1 cellular context compared by ENCODE assay signal in the genomic region with DNA sequence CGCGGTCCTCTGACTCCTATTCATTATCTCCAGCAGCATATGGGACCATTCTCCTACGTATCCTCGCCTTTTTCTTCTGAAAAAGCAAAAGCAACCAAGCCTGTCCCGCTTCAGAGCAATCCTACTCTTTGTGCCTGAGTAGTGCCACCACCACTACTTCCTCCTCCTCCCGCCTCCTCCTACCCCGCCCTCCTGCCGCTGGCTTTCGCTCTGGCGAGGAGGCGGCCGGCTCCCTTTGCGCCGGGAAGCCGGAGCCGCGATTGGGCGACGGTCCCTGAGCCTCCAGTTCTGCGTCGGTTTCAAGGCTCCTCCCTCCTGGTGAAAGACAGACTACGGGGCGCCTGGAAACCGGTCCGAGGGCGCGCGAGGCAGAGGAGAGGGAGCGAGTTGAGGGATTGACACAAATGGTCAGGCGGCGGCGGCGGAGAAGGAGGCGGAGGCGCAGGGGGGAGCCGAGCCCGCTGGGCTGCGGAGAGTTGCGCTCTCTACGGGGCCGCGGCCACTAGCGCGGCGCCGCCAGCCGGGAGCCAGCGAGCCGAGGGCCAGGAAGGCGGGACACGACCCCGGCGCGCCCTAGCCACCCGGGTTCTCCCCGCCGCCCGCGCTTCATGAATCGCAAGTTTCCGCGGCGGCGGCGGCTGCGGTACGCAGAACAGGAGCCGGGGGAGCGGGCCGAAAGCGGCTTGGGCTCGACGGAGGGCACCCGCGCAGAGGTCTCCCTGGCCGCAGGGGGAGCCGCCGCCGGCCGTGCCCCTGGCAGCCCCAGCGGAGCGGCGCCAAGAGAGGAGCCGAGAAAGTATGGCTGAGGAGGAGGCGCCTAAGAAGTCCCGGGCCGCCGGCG.
A peak's percentile ranks its signal among the peaks of the same experiment; 100 is the strongest.
TF ChIP-seq lines count a peak whose summit lies in the region.

A gene (plus strand): TSS at position 351 of the 841 bp plus-strand sequence. CDS start 448 bp downstream, at position 799.

TF ChIP-seq in HepG2, 621 proteins besides CTCF, POLR2A, EP300 and RAD21 (continued from another document and continues in another):
- TF ChIP-seq, protein P1, sequence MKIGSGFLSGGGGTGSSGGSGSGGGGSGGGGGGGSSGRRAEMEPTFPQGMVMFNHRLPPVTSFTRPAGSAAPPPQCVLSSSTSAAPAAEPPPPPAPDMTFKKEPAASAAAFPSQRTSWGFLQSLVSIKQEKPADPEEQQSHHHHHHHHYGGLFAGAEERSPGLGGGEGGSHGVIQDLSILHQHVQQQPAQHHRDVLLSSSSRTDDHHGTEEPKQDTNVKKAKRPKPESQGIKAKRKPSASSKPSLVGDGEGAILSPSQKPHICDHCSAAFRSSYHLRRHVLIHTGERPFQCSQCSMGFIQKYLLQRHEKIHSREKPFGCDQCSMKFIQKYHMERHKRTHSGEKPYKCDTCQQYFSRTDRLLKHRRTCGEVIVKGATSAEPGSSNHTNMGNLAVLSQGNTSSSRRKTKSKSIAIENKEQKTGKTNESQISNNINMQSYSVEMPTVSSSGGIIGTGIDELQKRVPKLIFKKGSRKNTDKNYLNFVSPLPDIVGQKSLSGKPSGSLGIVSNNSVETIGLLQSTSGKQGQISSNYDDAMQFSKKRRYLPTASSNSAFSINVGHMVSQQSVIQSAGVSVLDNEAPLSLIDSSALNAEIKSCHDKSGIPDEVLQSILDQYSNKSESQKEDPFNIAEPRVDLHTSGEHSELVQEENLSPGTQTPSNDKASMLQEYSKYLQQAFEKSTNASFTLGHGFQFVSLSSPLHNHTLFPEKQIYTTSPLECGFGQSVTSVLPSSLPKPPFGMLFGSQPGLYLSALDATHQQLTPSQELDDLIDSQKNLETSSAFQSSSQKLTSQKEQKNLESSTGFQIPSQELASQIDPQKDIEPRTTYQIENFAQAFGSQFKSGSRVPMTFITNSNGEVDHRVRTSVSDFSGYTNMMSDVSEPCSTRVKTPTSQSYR (CRISPR knock-in tag; IDR thresholded peaks at IDR 0.05; ENCODE audit: borderline replicate concordance), result 0 out of 2 replicates have a peak, but pooled peaks have one; percentile 14
- TF ChIP-seq KMT2A (CRISPR knock-in tag; IDR thresholded peaks at IDR 0.05), result no peak
- peak; percentile 84; the same call in 1 of the 2 replicates for TF ChIP-seq KDM3A (CRISPR knock-in tag; IDR thresholded peaks at IDR 0.05; ENCODE audit: low read depth)
- TF ChIP-seq JUN (CRISPR knock-in tag; IDR thresholded peaks at IDR 0.05), result no peak
- TF ChIP-seq TBX2 (CRISPR knock-in tag; IDR thresholded peaks at IDR 0.05; ENCODE audit: borderline replicate concordance), result peak; percentile 47; the same call in 1 of the 2 replicates
- TF ChIP-seq MYC (CRISPR knock-in tag; IDR thresholded peaks at IDR 0.05; ENCODE audit: borderline replicate concordance), result 0 out of 2 replicates have a peak, but pooled peaks have one; percentile 39
- TF ChIP-seq, protein P2, sequence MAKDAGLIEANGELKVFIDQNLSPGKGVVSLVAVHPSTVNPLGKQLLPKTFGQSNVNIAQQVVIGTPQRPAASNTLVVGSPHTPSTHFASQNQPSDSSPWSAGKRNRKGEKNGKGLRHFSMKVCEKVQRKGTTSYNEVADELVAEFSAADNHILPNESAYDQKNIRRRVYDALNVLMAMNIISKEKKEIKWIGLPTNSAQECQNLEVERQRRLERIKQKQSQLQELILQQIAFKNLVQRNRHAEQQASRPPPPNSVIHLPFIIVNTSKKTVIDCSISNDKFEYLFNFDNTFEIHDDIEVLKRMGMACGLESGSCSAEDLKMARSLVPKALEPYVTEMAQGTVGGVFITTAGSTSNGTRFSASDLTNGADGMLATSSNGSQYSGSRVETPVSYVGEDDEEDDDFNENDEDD (CRISPR knock-in tag; IDR thresholded peaks at IDR 0.05; ENCODE audit: borderline replicate concordance), result peak; percentile 72
- no peak for TF ChIP-seq FOXK1 (CRISPR knock-in tag; IDR thresholded peaks at IDR 0.05; ENCODE audit: borderline replicate concordance, low read depth)
- TF ChIP-seq, protein P3, sequence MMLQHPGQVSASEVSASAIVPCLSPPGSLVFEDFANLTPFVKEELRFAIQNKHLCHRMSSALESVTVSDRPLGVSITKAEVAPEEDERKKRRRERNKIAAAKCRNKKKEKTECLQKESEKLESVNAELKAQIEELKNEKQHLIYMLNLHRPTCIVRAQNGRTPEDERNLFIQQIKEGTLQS (CRISPR knock-in tag; IDR thresholded peaks at IDR 0.05), result no peak
- TF ChIP-seq TARDBP (CRISPR knock-in tag; IDR thresholded peaks at IDR 0.05), result peak; percentile 86
- no peak for TF ChIP-seq NR2F2 (IDR thresholded peaks at IDR 0.05; ENCODE audit: borderline replicate concordance, low read depth)
- peak; percentile 55; the same call in 1 of the 2 replicates for TF ChIP-seq KDM5B (CRISPR knock-in tag; IDR thresholded peaks at IDR 0.05; ENCODE audit: borderline replicate concordance)
- TF ChIP-seq, protein P4, sequence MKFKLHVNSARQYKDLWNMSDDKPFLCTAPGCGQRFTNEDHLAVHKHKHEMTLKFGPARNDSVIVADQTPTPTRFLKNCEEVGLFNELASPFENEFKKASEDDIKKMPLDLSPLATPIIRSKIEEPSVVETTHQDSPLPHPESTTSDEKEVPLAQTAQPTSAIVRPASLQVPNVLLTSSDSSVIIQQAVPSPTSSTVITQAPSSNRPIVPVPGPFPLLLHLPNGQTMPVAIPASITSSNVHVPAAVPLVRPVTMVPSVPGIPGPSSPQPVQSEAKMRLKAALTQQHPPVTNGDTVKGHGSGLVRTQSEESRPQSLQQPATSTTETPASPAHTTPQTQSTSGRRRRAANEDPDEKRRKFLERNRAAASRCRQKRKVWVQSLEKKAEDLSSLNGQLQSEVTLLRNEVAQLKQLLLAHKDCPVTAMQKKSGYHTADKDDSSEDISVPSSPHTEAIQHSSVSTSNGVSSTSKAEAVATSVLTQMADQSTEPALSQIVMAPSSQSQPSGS (CRISPR knock-in tag; IDR thresholded peaks at IDR 0.05), result peak; percentile 36; the same call in 1 of the 2 replicates
- TF ChIP-seq, protein P5, sequence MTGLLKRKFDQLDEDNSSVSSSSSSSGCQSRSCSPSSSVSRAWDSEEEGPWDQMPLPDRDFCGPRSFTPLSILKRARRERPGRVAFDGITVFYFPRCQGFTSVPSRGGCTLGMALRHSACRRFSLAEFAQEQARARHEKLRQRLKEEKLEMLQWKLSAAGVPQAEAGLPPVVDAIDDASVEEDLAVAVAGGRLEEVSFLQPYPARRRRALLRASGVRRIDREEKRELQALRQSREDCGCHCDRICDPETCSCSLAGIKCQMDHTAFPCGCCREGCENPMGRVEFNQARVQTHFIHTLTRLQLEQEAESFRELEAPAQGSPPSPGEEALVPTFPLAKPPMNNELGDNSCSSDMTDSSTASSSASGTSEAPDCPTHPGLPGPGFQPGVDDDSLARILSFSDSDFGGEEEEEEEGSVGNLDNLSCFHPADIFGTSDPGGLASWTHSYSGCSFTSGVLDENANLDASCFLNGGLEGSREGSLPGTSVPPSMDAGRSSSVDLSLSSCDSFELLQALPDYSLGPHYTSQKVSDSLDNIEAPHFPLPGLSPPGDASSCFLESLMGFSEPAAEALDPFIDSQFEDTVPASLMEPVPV (CRISPR knock-in tag; IDR thresholded peaks at IDR 0.05), result 0 out of 2 replicates have a peak, but pooled peaks have one; percentile 54
- no peak for TF ChIP-seq ZNF44 (CRISPR knock-in tag; IDR thresholded peaks at IDR 0.05)
- peak; percentile 24; the same call in 1 of the 2 replicates for TF ChIP-seq CCDC6 (CRISPR knock-in tag; IDR thresholded peaks at IDR 0.05)
- peak; percentile 41; the same call in 1 of the 2 replicates for TF ChIP-seq ZNF331 (CRISPR knock-in tag; IDR thresholded peaks at IDR 0.05)
- TF ChIP-seq, protein P6, sequence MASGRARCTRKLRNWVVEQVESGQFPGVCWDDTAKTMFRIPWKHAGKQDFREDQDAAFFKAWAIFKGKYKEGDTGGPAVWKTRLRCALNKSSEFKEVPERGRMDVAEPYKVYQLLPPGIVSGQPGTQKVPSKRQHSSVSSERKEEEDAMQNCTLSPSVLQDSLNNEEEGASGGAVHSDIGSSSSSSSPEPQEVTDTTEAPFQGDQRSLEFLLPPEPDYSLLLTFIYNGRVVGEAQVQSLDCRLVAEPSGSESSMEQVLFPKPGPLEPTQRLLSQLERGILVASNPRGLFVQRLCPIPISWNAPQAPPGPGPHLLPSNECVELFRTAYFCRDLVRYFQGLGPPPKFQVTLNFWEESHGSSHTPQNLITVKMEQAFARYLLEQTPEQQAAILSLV (CRISPR knock-in tag; IDR thresholded peaks at IDR 0.05; ENCODE audit: borderline replicate concordance), result peak; percentile 24; the same call in 1 of the 2 replicates
- peak; percentile 63; the same call in 1 of the 2 replicates for TF ChIP-seq ZNF205 (CRISPR knock-in tag; IDR thresholded peaks at IDR 0.05)
- peak; percentile 80 for TF ChIP-seq IRF2 (CRISPR knock-in tag; IDR thresholded peaks at IDR 0.05)
- peak; percentile 81; the same call in 1 of the 2 replicates for TF ChIP-seq ZNF777 (CRISPR knock-in tag; IDR thresholded peaks at IDR 0.05)
- no peak for TF ChIP-seq SP1 (IDR thresholded peaks at IDR 0.05)
- TF ChIP-seq SP1 (CRISPR knock-in tag; IDR thresholded peaks at IDR 0.05), result peak; percentile 26; the same call in 1 of the 2 replicates
- no peak for TF ChIP-seq CENPX (CRISPR knock-in tag; IDR thresholded peaks at IDR 0.05)
- no peak; the same call in 1 of the 2 replicates for TF ChIP-seq POLR2G (IDR thresholded peaks at IDR 0.05; ENCODE audit: low read depth, low read length)
- peak; percentile 58; the same call in 1 of the 2 replicates for TF ChIP-seq KAT8 (CRISPR knock-in tag; IDR thresholded peaks at IDR 0.05)
- TF ChIP-seq, protein P7, sequence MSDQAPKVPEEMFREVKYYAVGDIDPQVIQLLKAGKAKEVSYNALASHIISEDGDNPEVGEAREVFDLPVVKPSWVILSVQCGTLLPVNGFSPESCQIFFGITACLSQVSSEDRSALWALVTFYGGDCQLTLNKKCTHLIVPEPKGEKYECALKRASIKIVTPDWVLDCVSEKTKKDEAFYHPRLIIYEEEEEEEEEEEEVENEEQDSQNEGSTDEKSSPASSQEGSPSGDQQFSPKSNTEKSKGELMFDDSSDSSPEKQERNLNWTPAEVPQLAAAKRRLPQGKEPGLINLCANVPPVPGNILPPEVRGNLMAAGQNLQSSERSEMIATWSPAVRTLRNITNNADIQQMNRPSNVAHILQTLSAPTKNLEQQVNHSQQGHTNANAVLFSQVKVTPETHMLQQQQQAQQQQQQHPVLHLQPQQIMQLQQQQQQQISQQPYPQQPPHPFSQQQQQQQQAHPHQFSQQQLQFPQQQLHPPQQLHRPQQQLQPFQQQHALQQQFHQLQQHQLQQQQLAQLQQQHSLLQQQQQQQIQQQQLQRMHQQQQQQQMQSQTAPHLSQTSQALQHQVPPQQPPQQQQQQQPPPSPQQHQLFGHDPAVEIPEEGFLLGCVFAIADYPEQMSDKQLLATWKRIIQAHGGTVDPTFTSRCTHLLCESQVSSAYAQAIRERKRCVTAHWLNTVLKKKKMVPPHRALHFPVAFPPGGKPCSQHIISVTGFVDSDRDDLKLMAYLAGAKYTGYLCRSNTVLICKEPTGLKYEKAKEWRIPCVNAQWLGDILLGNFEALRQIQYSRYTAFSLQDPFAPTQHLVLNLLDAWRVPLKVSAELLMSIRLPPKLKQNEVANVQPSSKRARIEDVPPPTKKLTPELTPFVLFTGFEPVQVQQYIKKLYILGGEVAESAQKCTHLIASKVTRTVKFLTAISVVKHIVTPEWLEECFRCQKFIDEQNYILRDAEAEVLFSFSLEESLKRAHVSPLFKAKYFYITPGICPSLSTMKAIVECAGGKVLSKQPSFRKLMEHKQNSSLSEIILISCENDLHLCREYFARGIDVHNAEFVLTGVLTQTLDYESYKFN (CRISPR knock-in tag; conservative IDR thresholded peaks at IDR 0.05), result 0 out of 2 replicates have a peak, but pooled peaks have one; percentile 24
- 0 out of 2 replicates have a peak, but pooled peaks have one; percentile 24 for TF ChIP-seq MIER2 (CRISPR knock-in tag; IDR thresholded peaks at IDR 0.05)
- no peak for TF ChIP-seq GATA4 (IDR thresholded peaks at IDR 0.05; ENCODE audit: borderline replicate concordance, low read depth)
- TF ChIP-seq ZNF543 (CRISPR knock-in tag; IDR thresholded peaks at IDR 0.05), result 0 out of 2 replicates have a peak, but pooled peaks have one; percentile 28
- TF ChIP-seq HOXD1 (CRISPR knock-in tag; IDR thresholded peaks at IDR 0.05), result no peak
- TF ChIP-seq RAD51 (IDR thresholded peaks at IDR 0.05; ENCODE audit: borderline replicate concordance), result no peak
- TF ChIP-seq, protein P8, sequence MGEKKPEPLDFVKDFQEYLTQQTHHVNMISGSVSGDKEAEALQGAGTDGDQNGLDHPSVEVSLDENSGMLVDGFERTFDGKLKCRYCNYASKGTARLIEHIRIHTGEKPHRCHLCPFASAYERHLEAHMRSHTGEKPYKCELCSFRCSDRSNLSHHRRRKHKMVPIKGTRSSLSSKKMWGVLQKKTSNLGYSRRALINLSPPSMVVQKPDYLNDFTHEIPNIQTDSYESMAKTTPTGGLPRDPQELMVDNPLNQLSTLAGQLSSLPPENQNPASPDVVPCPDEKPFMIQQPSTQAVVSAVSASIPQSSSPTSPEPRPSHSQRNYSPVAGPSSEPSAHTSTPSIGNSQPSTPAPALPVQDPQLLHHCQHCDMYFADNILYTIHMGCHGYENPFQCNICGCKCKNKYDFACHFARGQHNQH (CRISPR knock-in tag; IDR thresholded peaks at IDR 0.05), result peak; percentile 53
- TF ChIP-seq, protein P9, sequence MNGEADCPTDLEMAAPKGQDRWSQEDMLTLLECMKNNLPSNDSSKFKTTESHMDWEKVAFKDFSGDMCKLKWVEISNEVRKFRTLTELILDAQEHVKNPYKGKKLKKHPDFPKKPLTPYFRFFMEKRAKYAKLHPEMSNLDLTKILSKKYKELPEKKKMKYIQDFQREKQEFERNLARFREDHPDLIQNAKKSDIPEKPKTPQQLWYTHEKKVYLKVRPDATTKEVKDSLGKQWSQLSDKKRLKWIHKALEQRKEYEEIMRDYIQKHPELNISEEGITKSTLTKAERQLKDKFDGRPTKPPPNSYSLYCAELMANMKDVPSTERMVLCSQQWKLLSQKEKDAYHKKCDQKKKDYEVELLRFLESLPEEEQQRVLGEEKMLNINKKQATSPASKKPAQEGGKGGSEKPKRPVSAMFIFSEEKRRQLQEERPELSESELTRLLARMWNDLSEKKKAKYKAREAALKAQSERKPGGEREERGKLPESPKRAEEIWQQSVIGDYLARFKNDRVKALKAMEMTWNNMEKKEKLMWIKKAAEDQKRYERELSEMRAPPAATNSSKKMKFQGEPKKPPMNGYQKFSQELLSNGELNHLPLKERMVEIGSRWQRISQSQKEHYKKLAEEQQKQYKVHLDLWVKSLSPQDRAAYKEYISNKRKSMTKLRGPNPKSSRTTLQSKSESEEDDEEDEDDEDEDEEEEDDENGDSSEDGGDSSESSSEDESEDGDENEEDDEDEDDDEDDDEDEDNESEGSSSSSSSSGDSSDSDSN (CRISPR knock-in tag; IDR thresholded peaks at IDR 0.05), result peak; percentile 72
- TF ChIP-seq ZNF878 (CRISPR knock-in tag; IDR thresholded peaks at IDR 0.05), result 0 out of 2 replicates have a peak, but pooled peaks have one; percentile 20
- peak; percentile 89 for TF ChIP-seq KDM2A (CRISPR knock-in tag; IDR thresholded peaks at IDR 0.05; ENCODE audit: borderline replicate concordance, low read depth)
- TF ChIP-seq SALL1 (CRISPR knock-in tag; IDR thresholded peaks at IDR 0.05), result peak; percentile 54
- TF ChIP-seq ZNF501 (CRISPR knock-in tag; IDR thresholded peaks at IDR 0.05), result peak; percentile 68
- TF ChIP-seq RXRB (CRISPR knock-in tag; IDR thresholded peaks at IDR 0.05; ENCODE audit: borderline replicate concordance), result peak; percentile 47; the same call in 1 of the 2 replicates
- 0 out of 2 replicates have a peak, but pooled peaks have one; percentile 63 for TF ChIP-seq MTA1 (CRISPR knock-in tag; IDR thresholded peaks at IDR 0.05; ENCODE audit: borderline replicate concordance)
